Comparison of ENCODE assay signal across 8 cellular contexts in the genomic region with DNA sequence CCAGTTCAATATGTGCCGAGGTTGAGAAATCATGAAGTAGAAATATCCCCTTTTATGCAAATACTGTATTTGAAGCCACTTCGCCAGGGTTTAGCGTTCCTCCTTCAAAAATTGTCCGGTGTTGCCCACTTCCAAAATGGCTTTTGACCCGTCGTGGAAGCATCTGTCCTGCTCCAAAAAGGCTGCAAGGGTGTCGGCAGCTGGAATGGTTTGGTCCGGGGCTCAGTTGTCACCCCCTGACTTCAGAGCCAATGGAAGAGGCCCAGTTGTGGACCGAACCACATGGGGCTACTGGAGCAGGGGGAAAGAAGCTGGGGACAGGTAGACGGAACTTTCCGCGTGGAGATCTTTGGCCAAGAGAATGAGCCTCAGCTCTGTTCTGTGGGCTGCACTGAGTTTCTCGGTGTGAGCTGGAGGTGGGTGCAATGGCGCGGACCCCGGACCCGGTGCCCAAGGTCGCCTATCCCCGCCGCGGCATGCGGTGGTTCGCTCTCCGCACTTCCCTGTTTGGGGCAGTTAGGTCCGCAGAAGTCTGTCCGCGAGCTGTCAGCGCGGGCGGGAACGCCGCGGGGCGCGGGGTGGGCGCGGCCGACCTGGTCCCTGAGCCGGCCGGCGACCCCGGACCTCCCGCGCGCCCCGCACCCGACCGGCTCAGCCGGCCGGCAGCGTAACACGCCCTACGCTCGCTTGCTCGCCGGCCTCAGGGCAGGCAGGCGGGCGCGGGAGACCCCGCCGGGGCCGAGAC. TPM values are rescaled to one million over a fixed set of nuclear protein-coding genes. Genes with fewer than 3 reads are reported as not detected.
DNase-seq lines count a peak whose midpoint lies in the region; ATAC-seq and TF ChIP-seq lines count a peak whose summit lies in the region.

Gene ANKRD13A (plus strand): TSS at position 527 of the 745 bp plus-strand sequence. CDS start 259 bp downstream, outside the sequence.

- H3K4me3 ChIP-seq in MG63 (peak within 1 kb of the TSS; percentile 85), fibroblast of pulmonary artery (replicated peaks; ENCODE audit: low read depth, low read length) (peak within 1 kb of the TSS; percentile 82)

- peak within 1 kb of the TSS; percentile 98 for H3K4me3 Mint-ChIP-seq in natural killer cell treated with Interleukin-12 subunit alpha and Interleukin-12 subunit beta and Interleukin-15 and Interleukin-18, amount 100 ng/mL, for 72 hours

- peaks cover 20% of the 10 kb centered on the region for H3K36me3 ChIP-seq in MG63

- peak; percentile 81 to 82 for ATAC-seq in natural killer cell treated with Interleukin-12 subunit alpha and Interleukin-12 subunit beta and Interleukin-15 and Interleukin-18, amount 100 ng/mL, for 72 hours

- no peak for TF ChIP-seq CTCF in fibroblast of pulmonary artery (IDR thresholded peaks at IDR 0.05; ENCODE audit: low read length, missing control alignments)

- peaks cover 45 to 62% of the 10 kb centered on the region in 2 donors for H3K4me1 Mint-ChIP-seq in natural killer cell treated with Interleukin-12 subunit alpha and Interleukin-12 subunit beta and Interleukin-15 and Interleukin-18, amount 100 ng/mL, for 72 hours (ENCODE audit: low read depth in 2 of 2)

- no peaks in the 10 kb centered on the region for H3K27me3 Mint-ChIP-seq in natural killer cell treated with Interleukin-12 subunit alpha and Interleukin-12 subunit beta and Interleukin-15 and Interleukin-18, amount 100 ng/mL, for 72 hours

- H3K27me3 ChIP-seq in MG63, result no peaks in the 10 kb centered on the region

- DNase-seq in DMS53 (lab: John Stamatoyannopoulos, UW), result peak; percentile 98
- peak; percentile 86 for DNase-seq in H4 (ENCODE audit: low spot score)
- peak; percentile 89 for DNase-seq in MG63
- peak; percentile 83 to 84 for DNase-seq in SHP77 (lab: John Stamatoyannopoulos, UW)
- DNase-seq in activated effector memory CD4-positive, alpha-beta T cell treated with Interleukin-2 at 50 U/mL for 16 hours, result peak; percentile 86
- DNase-seq in fibroblast of pulmonary artery (ENCODE audit: low read depth), result peak; percentile 97
- peak; percentile 89 for DNase-seq in natural killer cell treated with Interleukin-12 subunit alpha and Interleukin-12 subunit beta and Interleukin-15 and Interleukin-18, amount 100 ng/mL, for 72 hours (ENCODE audit: low spot score)
- peak; percentile 86 for DNase-seq in stimulated activated naive CD4-positive, alpha-beta T cell treated with Interleukin-2 at 50 U/mL for 16 hours (lab: John Stamatoyannopoulos, UW)

- H3K9me3 ChIP-seq in MG63, result no peaks in the 10 kb centered on the region

- no peaks in the 10 kb centered on the region for H3K9me3 Mint-ChIP-seq in natural killer cell treated with Interleukin-12 subunit alpha and Interleukin-12 subunit beta and Interleukin-15 and Interleukin-18, amount 100 ng/mL, for 72 hours

- peak within 1 kb of the TSS; percentile 96 to 98 for H3K27ac Mint-ChIP-seq in natural killer cell treated with Interleukin-12 subunit alpha and Interleukin-12 subunit beta and Interleukin-15 and Interleukin-18, amount 100 ng/mL, for 72 hours

- peaks cover 4% of the 10 kb centered on the region for H3K36me3 Mint-ChIP-seq in natural killer cell treated with Interleukin-12 subunit alpha and Interleukin-12 subunit beta and Interleukin-15 and Interleukin-18, amount 100 ng/mL, for 72 hours

RNA-seq across cellular contexts. Expression of gene ANKRD13A, which starts in this region (rescaled TPM):
- total RNA-seq in H4 (2014; rRNA removed; shearing (Covaris generic)), result 33.0 and 38.7 TPM in 2 replicates
- 75.0 and 96.8 TPM in 2 replicates for total RNA-seq in MG63 (2014; rRNA removed; shearing (Covaris generic); ENCODE audit: low replicate concordance)
- total RNA-seq in natural killer cell treated with Interleukin-12 subunit alpha and Interleukin-12 subunit beta and Interleukin-15 and Interleukin-18, amount 100 ng/mL, for 72 hours, result 10 to 100 TPM; 65.0 to 81.8 TPM

Comparison
In these comparisons a context has a peak if more than half of its experiments do, and no peak if none do; other contexts are left out.
1. Peak in every context shown above with its lines: DNase-seq, ATAC-seq and H3K4me3 ChIP-seq.